In genomic region chr2:127453392-127454171, GRCh38 we compare ENCODE assay signal across 13 cellular contexts. TPM values are rescaled to one million over a fixed set of nuclear protein-coding genes. Genes with fewer than 3 reads are reported as not detected.
A peak's percentile ranks its signal among the peaks of the same experiment; 100 is the strongest.
DNase-seq lines count a peak whose midpoint lies in the region; ATAC-seq, FAIRE-seq and TF ChIP-seq lines count a peak whose summit lies in the region.
"Had no signal": no experiment of that assay in that cellular context is flagged by ENCODE, and none has a peak within 500 bp of the region (broad histone marks: within the 10 kb centered on the region; RNA-seq: fewer than 3 reads in every experiment).

No MANE protein-coding gene starts in this region.

- CTCF ChIA-PET in H1 (lab: Charles Lee; ENCODE audit: partially characterized antibody): interaction anchor here (0.6 to 6.2 kb wide), 45 partner anchors 8 to 383 kb away, joined by 3 to 60 read pairs (median 5); partner anchors contain the start of gene ERCC3
- CTCF ChIA-PET in activated naive CD4-positive, alpha-beta T cell treated with anti-CD3 and anti-CD28 coated beads, Interleukin-2, amount 10 ng/mL, durations not matched to agents 7 days and 5 days (lab: Charles Lee): interaction anchor here (1.2 kb wide), 1 partner anchor 9 kb away, joined by 4 read pairs; no protein-coding TSS in a partner anchor

- no peak overlapping the region for H3K4ac ChIP-seq in H1 (replicated peaks; ENCODE audit: insufficient read length, low read depth, low read length)

- peaks cover 11 to 16% (median 14%) of the 10 kb centered on the region in 4 experiments for H3K4me1 ChIP-seq in H1 (replicated peaks in 1 of 4; ENCODE audit: control insufficient read depth in 3 of 4, insufficient read depth in 4 of 4, low read length in 3 of 4)
- H3K4me1 ChIP-seq: uterus had no signal

- no peak overlapping the region for H4K91ac ChIP-seq in H1 (replicated peaks; ENCODE audit: insufficient read length, low read length)

- POLR2A ChIA-PET in H1 (lab: Charles Lee; ENCODE audit: partially characterized antibody): interaction anchor here (0.7 to 1.3 kb wide), 2 partner anchors 27 to 160 kb away, joined by 3 read pairs; partner anchors contain the start of gene ERCC3

- H3K9me3 ChIP-seq in H1 (ENCODE audit: insufficient read depth in 2 of 2, low read depth in 1 of 2, low read length in 1 of 2): no peaks in the 10 kb centered on the region
- H3K9me3 ChIP-seq: BLaER1 treated with 17β-estradiol and CSF1 and Interleukin-3, amounts not matched to agents 10 nM and 100 nM; uterus had no signal

- 86% methylated on average over 8 of the region's 8 CpGs; no CpG with 5 or more reads in 1 of the 2 experiments for WGBS in H1 (ENCODE audit: extremely low coverage in 1 of 2, insufficient coverage in 1 of 2, insufficient read length in 1 of 2, insufficient replicate concordance in 2 of 2, low coverage in 1 of 2, low lambda C conversion rate in 2 of 2, missing lambda C conversion rate in 1 of 2), 2 experiments

- peaks cover 6% of the 10 kb centered on the region for H3K4me1 Mint-ChIP-seq in activated naive CD8-positive, alpha-beta T cell treated with anti-CD3 and anti-CD28 coated beads, Interleukin-2, amount 50 U/mL, for 24 hours
- no peaks in the 10 kb centered on the region for H3K4me1 Mint-ChIP-seq in activated naive CD8-positive, alpha-beta T cell treated with anti-CD3 and anti-CD28 coated beads for 36 hours
- peaks cover 33% of the 10 kb centered on the region for H3K4me1 Mint-ChIP-seq in type B pancreatic cell (ENCODE audit: unreplicated experiment)
- no peaks in the 10 kb centered on the region for H3K4me1 Mint-ChIP-seq in activated naive CD4-positive, alpha-beta T cell treated with anti-CD3 and anti-CD28 coated beads, Interleukin-2, amount 10 ng/mL, durations not matched to agents 7 days and 5 days

- H3K9me3 Mint-ChIP-seq in activated naive CD8-positive, alpha-beta T cell treated with anti-CD3 and anti-CD28 coated beads, Interleukin-2, amount 50 U/mL, for 24 hours: no peaks in the 10 kb centered on the region
- H3K9me3 Mint-ChIP-seq in activated naive CD8-positive, alpha-beta T cell treated with anti-CD3 and anti-CD28 coated beads for 36 hours: no peaks in the 10 kb centered on the region
- H3K9me3 Mint-ChIP-seq in type B pancreatic cell: no peaks in the 10 kb centered on the region
- H3K9me3 Mint-ChIP-seq in activated naive CD4-positive, alpha-beta T cell treated with anti-CD3 and anti-CD28 coated beads, Interleukin-2, amount 10 ng/mL, durations not matched to agents 7 days and 5 days: no peaks in the 10 kb centered on the region

- H2BK120ac ChIP-seq in H1 (replicated peaks; ENCODE audit: low read depth, low read length): no peak overlapping the region

- H3K14ac ChIP-seq in H1 (ENCODE audit: insufficient read length): no peak overlapping the region

- TF ChIP-seq RAD21 in H1 (IDR thresholded peaks at IDR 0.05 in 1 of 2, conservative IDR thresholded peaks at IDR 0.05 in 1 of 2; ENCODE audit: low read depth in 2 of 2, low read length in 2 of 2): peak; percentile 79 to 81

- no peaks in the 10 kb centered on the region; the same call in 1 of the 2 replicates for H3K79me1 ChIP-seq in H1 (ENCODE audit: low read depth, low read length)

- DNase-seq in activated naive CD8-positive, alpha-beta T cell treated with anti-CD3 and anti-CD28 coated beads, Interleukin-2, amount 50 U/mL, for 24 hours: no peak
- DNase-seq in activated naive CD8-positive, alpha-beta T cell treated with anti-CD3 and anti-CD28 coated beads for 36 hours: no peak
- DNase-seq in NCI-H146 (lab: John Stamatoyannopoulos, UW): peak; percentile 26
- DNase-seq in H1 (ENCODE audit: low read depth in 1 of 2, low spot score in 2 of 2): peak in 1 of 2 experiments; percentile 51
- no peak for DNase-seq in type B pancreatic cell (ENCODE audit: extremely low spot score, unreplicated experiment)
- DNase-seq in NCI-H2171 treated with DMSO at 0.1 percent for 48 hours (lab: John Stamatoyannopoulos, UW): no peak
- no peak for DNase-seq in activated naive CD4-positive, alpha-beta T cell treated with anti-CD3 and anti-CD28 coated beads, Interleukin-2, amount 10 ng/mL, durations not matched to agents 7 days and 5 days
- DNase-seq: effector CD4-positive, alpha-beta T cell; stimulated activated CD4-positive, alpha-beta T cell treated with anti-CD3 and anti-CD28 coated beads, Interleukin-4, amount 100 ng/mL, for 1 hour; uterus had no signal

- H2BK20ac ChIP-seq in H1 (ENCODE audit: low read length): 0 out of 2 replicates have a peak overlapping the region, but pooled peaks have one; percentile 61

- H3K9ac ChIP-seq in H1 (replicated peaks in 1 of 4; ENCODE audit: extremely low read depth in 1 of 4, low read depth in 3 of 4, low read length in 3 of 4): no peak overlapping the region
- H3K9ac ChIP-seq: BLaER1 treated with 17β-estradiol and CSF1 and Interleukin-3, amounts not matched to agents 10 nM and 100 nM had no signal

- no peak overlapping the region for H3K23ac ChIP-seq in H1 (ENCODE audit: insufficient read length)

- peak overlapping the region; percentile 32; the same call in 1 of the 2 replicates for H2BK5ac ChIP-seq in H1 (ENCODE audit: low read depth, low read length)

- TF ChIP-seq POLR2A in H1 (IDR thresholded peaks at IDR 0.05; ENCODE audit: control extremely low read depth in 1 of 2, low read depth in 2 of 2, low read length in 2 of 2): no peak

- peak overlapping the region; percentile 92; the same call in 1 of the 2 replicates for H2BK15ac ChIP-seq in H1 (ENCODE audit: low read length)

- no peak overlapping the region for H4K5ac ChIP-seq in H1 (ENCODE audit: insufficient read length, low read depth, low read length)

- no peaks in the 10 kb centered on the region for H3K79me2 ChIP-seq in H1 (ENCODE audit: control insufficient read depth in 1 of 2, insufficient read depth in 2 of 2, low read length in 2 of 2)

- no peak overlapping the region for H2AFZ ChIP-seq in H1 (ENCODE audit: low read length)

- no peaks in the 10 kb centered on the region for H3K36me3 ChIP-seq in H1 (ENCODE audit: control insufficient read depth in 2 of 4, insufficient read depth in 4 of 4, low read length in 3 of 4)
- H3K36me3 ChIP-seq: uterus had no signal

- no peak overlapping the region for H3K4me3 Mint-ChIP-seq in activated naive CD8-positive, alpha-beta T cell treated with anti-CD3 and anti-CD28 coated beads, Interleukin-2, amount 50 U/mL, for 24 hours
- no peak overlapping the region for H3K4me3 Mint-ChIP-seq in activated naive CD8-positive, alpha-beta T cell treated with anti-CD3 and anti-CD28 coated beads for 36 hours
- H3K4me3 Mint-ChIP-seq in type B pancreatic cell: no peak overlapping the region
- no peak overlapping the region for H3K4me3 Mint-ChIP-seq in activated naive CD4-positive, alpha-beta T cell treated with anti-CD3 and anti-CD28 coated beads, Interleukin-2, amount 10 ng/mL, durations not matched to agents 7 days and 5 days

- no peak overlapping the region for H4K8ac ChIP-seq in H1 (ENCODE audit: extremely low read depth, insufficient read depth, low read length)

- TF ChIP-seq CTCF in H1 (IDR thresholded peaks at IDR 0.05; ENCODE audit: control extremely low read depth in 1 of 3, insufficient read depth in 1 of 3, low read depth in 1 of 3, low read length in 3 of 3): peak; percentile 61 to 66 (median 62)
- TF ChIP-seq CTCF in type B pancreatic cell (conservative IDR thresholded peaks at IDR 0.05): no peak

- ATAC-seq in activated naive CD8-positive, alpha-beta T cell treated with anti-CD3 and anti-CD28 coated beads, Interleukin-2, amount 50 U/mL, for 24 hours: peak; percentile 66
- no peak for ATAC-seq in HG02642 (IDR thresholded peaks at IDR 0.05; ENCODE audit: poor library complexity, unreplicated experiment)

- FAIRE-seq in H1 (lab: Jason Lieb, UNC): no peak

- no peak overlapping the region for H3K56ac ChIP-seq in H1 (replicated peaks; ENCODE audit: insufficient read length, low read depth, low read length)

- no peak overlapping the region; the same call in 1 of the 2 replicates for H2AK5ac ChIP-seq in H1 (ENCODE audit: low read depth, low read length)

- peak overlapping the region; percentile 93; the same call in 1 of the 2 replicates for H2BK12ac ChIP-seq in H1 (ENCODE audit: low read depth, low read length)

- no peak overlapping the region for H3K27ac Mint-ChIP-seq in activated naive CD8-positive, alpha-beta T cell treated with anti-CD3 and anti-CD28 coated beads, Interleukin-2, amount 50 U/mL, for 24 hours
- H3K27ac Mint-ChIP-seq in activated naive CD8-positive, alpha-beta T cell treated with anti-CD3 and anti-CD28 coated beads for 36 hours: no peak overlapping the region
- H3K27ac Mint-ChIP-seq in type B pancreatic cell: peak overlapping the region; percentile 6
- no peak overlapping the region for H3K27ac Mint-ChIP-seq in activated naive CD4-positive, alpha-beta T cell treated with anti-CD3 and anti-CD28 coated beads, Interleukin-2, amount 10 ng/mL, durations not matched to agents 7 days and 5 days

- no peak overlapping the region for H3K4me2 ChIP-seq in H1 (ENCODE audit: insufficient read depth in 1 of 2, low read depth in 2 of 2, low read length in 2 of 2)
- H3K4me2 ChIP-seq: BLaER1 treated with 17β-estradiol and CSF1 and Interleukin-3, amounts not matched to agents 10 nM and 100 nM had no signal

- TF ChIP-seq EP300 in H1 (IDR thresholded peaks at IDR 0.05; ENCODE audit: borderline replicate concordance in 1 of 2, low read depth in 2 of 2, low read length in 2 of 2): no peak

- H3K27ac ChIP-seq in H1 (ENCODE audit: low read depth, low read length): no peak overlapping the region
- H3K27ac ChIP-seq: BLaER1 treated with 17β-estradiol and CSF1 and Interleukin-3, amounts not matched to agents 10 nM and 100 nM; uterus had no signal

- H3K23me2 ChIP-seq in H1 (ENCODE audit: low read depth, low read length): peaks cover 2% of the 10 kb centered on the region; the same call in 1 of the 2 replicates

- no peaks in the 10 kb centered on the region for H4K20me1 ChIP-seq in H1 (replicated peaks in 1 of 2; ENCODE audit: control insufficient read depth in 1 of 2, insufficient read depth in 2 of 2, low read length in 2 of 2)
- H4K20me1 ChIP-seq: BLaER1 treated with 17β-estradiol and CSF1 and Interleukin-3, amounts not matched to agents 10 nM and 100 nM had no signal

- peak overlapping the region; percentile 1; the same call in 1 of the 2 replicates for H3K18ac ChIP-seq in H1 (ENCODE audit: extremely low read depth, low read length)

- H3K27me3 ChIP-seq in H1 (replicated peaks in 1 of 4; ENCODE audit: control insufficient read depth in 3 of 4, extremely low read depth in 1 of 4, insufficient read depth in 3 of 4, low read length in 3 of 4): no peaks in the 10 kb centered on the region
- H3K27me3 ChIP-seq: BLaER1 treated with 17β-estradiol and CSF1 and Interleukin-3, amounts not matched to agents 10 nM and 100 nM; uterus had no signal

- no peaks in the 10 kb centered on the region for H3K27me3 Mint-ChIP-seq in activated naive CD8-positive, alpha-beta T cell treated with anti-CD3 and anti-CD28 coated beads, Interleukin-2, amount 50 U/mL, for 24 hours
- H3K27me3 Mint-ChIP-seq in activated naive CD8-positive, alpha-beta T cell treated with anti-CD3 and anti-CD28 coated beads for 36 hours: no peaks in the 10 kb centered on the region
- H3K27me3 Mint-ChIP-seq in type B pancreatic cell: no peaks in the 10 kb centered on the region
- no peaks in the 10 kb centered on the region for H3K27me3 Mint-ChIP-seq in activated naive CD4-positive, alpha-beta T cell treated with anti-CD3 and anti-CD28 coated beads, Interleukin-2, amount 10 ng/mL, durations not matched to agents 7 days and 5 days

- H3K36me3 Mint-ChIP-seq in activated naive CD8-positive, alpha-beta T cell treated with anti-CD3 and anti-CD28 coated beads, Interleukin-2, amount 50 U/mL, for 24 hours (ENCODE audit: low read depth): peaks cover 2% of the 10 kb centered on the region
- H3K36me3 Mint-ChIP-seq in activated naive CD8-positive, alpha-beta T cell treated with anti-CD3 and anti-CD28 coated beads for 36 hours: peaks cover 4% of the 10 kb centered on the region
- H3K36me3 Mint-ChIP-seq in type B pancreatic cell: no peaks in the 10 kb centered on the region
- H3K36me3 Mint-ChIP-seq in activated naive CD4-positive, alpha-beta T cell treated with anti-CD3 and anti-CD28 coated beads, Interleukin-2, amount 10 ng/mL, durations not matched to agents 7 days and 5 days: no peaks in the 10 kb centered on the region

- H3K4me3 ChIP-seq in H1 (ENCODE audit: extremely low read depth in 1 of 4, insufficient read depth in 2 of 4, low read depth in 3 of 4, low read length in 4 of 4): no peak overlapping the region
- H3K4me3 ChIP-seq: BLaER1 treated with 17β-estradiol and CSF1 and Interleukin-3, amounts not matched to agents 10 nM and 100 nM; lung; uterus had no signal

RNA-seq across cellular contexts. Expression of gene PROC, which starts 35.4 kb away (rescaled TPM):
- total RNA-seq in activated naive CD8-positive, alpha-beta T cell treated with anti-CD3 and anti-CD28 coated beads for 36 hours: not detected
- 1.5 and 1.7 TPM in 2 replicates for total RNA-seq in H1 (2021; fragmentation: NEBNext Ultra II Directional; extraction: Animal tissue kit (Norgen Biotek cat#: 25700))
- 1.6 and 2.2 TPM in 2 replicates for polyA plus RNA-seq in H1 (2011; rRNA removed)
- polyA plus RNA-seq in H1 (2011; cell fraction: cytosol; rRNA removed): 1.5 TPM
- 2.2 TPM for polyA plus RNA-seq in H1 (2011; cell fraction: nucleus; rRNA removed)
- 1.3 to 2.7 TPM (median 2.3 TPM) in 4 replicates for polyA plus RNA-seq in H1 (2012, experiment 1 of 2)
- 1.5 TPM for polyA plus RNA-seq in H1 (2012, experiment 2 of 2)
- 1.7 TPM for polyA plus RNA-seq in H1 (2013, experiment 1 of 2)
- 1.4 TPM for polyA plus RNA-seq in H1 (2013, experiment 2 of 2)
- polyA minus RNA-seq in H1 (2011; rRNA and poly(A)+ RNA removed): 0.19 and 0.24 TPM in 2 replicates
- not detected for polyA minus RNA-seq in H1 (2011; cell fraction: cytosol; rRNA and poly(A)+ RNA removed)
- not detected for polyA minus RNA-seq in H1 (2011; cell fraction: nucleus; rRNA and poly(A)+ RNA removed)
- total RNA-seq in type B pancreatic cell (ENCODE audit: low replicate concordance): 8.9 and 18.7 TPM in 2 replicates
